24 cellular contexts compared by ENCODE assay signal in genomic region chr20:23526850-23527249, GRCh38. TPM values are rescaled to one million over a fixed set of nuclear protein-coding genes. Genes with fewer than 3 reads are reported as not detected.
DNase-seq lines count a peak whose midpoint lies in the region; ATAC-seq, FAIRE-seq and TF ChIP-seq lines count a peak whose summit lies in the region.
"Had no signal": no experiment of that assay in that cellular context is flagged by ENCODE, and none has a peak within 500 bp of the region (broad histone marks: within the 10 kb centered on the region; RNA-seq: fewer than 3 reads in every experiment).

No MANE protein-coding gene starts in this region.

- no peak for FAIRE-seq in GM12892 (lab: Jason Lieb, UNC)
- FAIRE-seq: A549, H54 had no signal

- WGBS in hepatocyte (ENCODE audit: low lambda C conversion rate, missing lambda C conversion rate): 100% methylated on average over 1 of the region's 1 CpG

- H4K20me1 ChIP-seq in MM.1S (ENCODE audit: insufficient read depth, low read length) (no peaks in the 10 kb centered on the region), hepatocyte (ENCODE audit: insufficient read depth, poor library complexity, severe bottlenecking) (no peaks in the 10 kb centered on the region)

- TF ChIP-seq CTCF in GM12864 (IDR thresholded peaks at IDR 0.05; ENCODE audit: low read depth, low read length, missing control alignments) (peak; percentile 5), MM.1S (IDR thresholded peaks at IDR 0.05; ENCODE audit: low read length) (peak; percentile 17; the same call in 1 of the 2 replicates), hepatocyte (IDR thresholded peaks at IDR 0.05; ENCODE audit: poor library complexity) (peak; percentile 8)

- H2AFZ ChIP-seq in MM.1S (ENCODE audit: low read length) (no peak overlapping the region), hepatocyte (no peak overlapping the region)
- H2AFZ ChIP-seq: GM23248 had no signal

- H3K27ac ChIP-seq in MM.1S (ENCODE audit: low read length) (no peak overlapping the region), hepatocyte (no peak overlapping the region)
- H3K27ac ChIP-seq: 22Rv1, A549, GM23248, HL-60, KMS-11 had no signal

- H3K9me3 ChIP-seq in MM.1S (replicated peaks; ENCODE audit: insufficient read depth, low read length) (no peaks in the 10 kb centered on the region), hepatocyte (ENCODE audit: low read depth) (no peaks in the 10 kb centered on the region)

- H3K27me3 ChIP-seq in MM.1S (replicated peaks; ENCODE audit: insufficient read depth, low read length) (no peaks in the 10 kb centered on the region), hepatocyte (no peaks in the 10 kb centered on the region)

- peaks cover 17% of the 10 kb centered on the region for H3K4me1 ChIP-seq in MM.1S (ENCODE audit: low read length)
- H3K4me1 ChIP-seq in hepatocyte (ENCODE audit: insufficient read depth): no peaks in the 10 kb centered on the region
- H3K4me1 ChIP-seq: A549 had no signal

- DNase-seq in GM12864 (ENCODE audit: low read depth) (no peak), MM.1S (peak; percentile 28), hepatocyte (ENCODE audit: low spot score) (no peak), GM12892 (ENCODE audit: insufficient read length) (no peak), NCI-H1436 (lab: John Stamatoyannopoulos, UW) (no peak)
- DNase-seq: AML-193; CD4-positive, alpha-beta memory T cell; DMS153; DMS79; GDM1; GM23248 had no signal

- H3K4me3 ChIP-seq in GM12864 (ENCODE audit: low read depth, low read length): no peak overlapping the region
- H3K4me3 ChIP-seq in MM.1S (ENCODE audit: low read length): no peak overlapping the region
- no peak overlapping the region for H3K4me3 ChIP-seq in hepatocyte
- H3K4me3 ChIP-seq: A549, GM23248 had no signal

- H3K79me2 ChIP-seq in MM.1S (ENCODE audit: low read length) (no peaks in the 10 kb centered on the region), hepatocyte (no peaks in the 10 kb centered on the region)

- H3K4me2 ChIP-seq in MM.1S (ENCODE audit: low read depth, low read length): no peak overlapping the region
- no peak overlapping the region for H3K4me2 ChIP-seq in hepatocyte
- H3K4me2 ChIP-seq: A549, KMS-11 had no signal

- no peak for TF ChIP-seq POLR2A in GM12892 (IDR thresholded peaks at IDR 0.05; ENCODE audit: low read depth, low read length)

- ATAC-seq in GM19395 (IDR thresholded peaks at IDR 0.05; ENCODE audit: unreplicated experiment): peak; percentile 58
- no peak for ATAC-seq in HG02623 (IDR thresholded peaks at IDR 0.05; ENCODE audit: unreplicated experiment)
- ATAC-seq in HG03175 (IDR thresholded peaks at IDR 0.05; ENCODE audit: unreplicated experiment): no peak
- ATAC-seq: A549, HCT116 had no signal

- H3K36me3 ChIP-seq in MM.1S (replicated peaks; ENCODE audit: insufficient read depth, low read length) (no peaks in the 10 kb centered on the region), hepatocyte (replicated peaks; ENCODE audit: insufficient read depth, low read depth) (no peaks in the 10 kb centered on the region)

- peaks cover 8% of the 10 kb centered on the region; the same call in 1 of the 2 replicates for H3F3A ChIP-seq in MM.1S (ENCODE audit: insufficient read depth, low read length)

- no peak overlapping the region for H3K9ac ChIP-seq in MM.1S (ENCODE audit: low read length)
- H3K9ac ChIP-seq: GM23248, KMS-11 had no signal

- no peaks in the 10 kb centered on the region for H3K9me2 ChIP-seq in MM.1S (replicated peaks; ENCODE audit: insufficient read depth, low read length)
- no peaks in the 10 kb centered on the region for H3K9me2 ChIP-seq in hepatocyte (replicated peaks; ENCODE audit: insufficient read depth)

RNA-seq across cellular contexts. Expression of gene CST8, which starts 35.9 kb away (rescaled TPM):
- not detected in 2 replicates for total RNA-seq in hepatocyte
- not detected in 2 replicates for polyA plus RNA-seq in hepatocyte
- polyA plus RNA-seq in GM12892 (2012; ENCODE audit: missing spikeins): not detected
- total RNA-seq: CD4-positive, alpha-beta memory T cell; Daoy; GM23248; HT1080 had no signal
- polyA plus RNA-seq: A549; BJ; CD14-positive monocyte; CD4-positive, alpha-beta memory T cell; GM23248 had no signal

RNA-seq across cellular contexts. Expression of gene CST9L, which starts 41.4 kb away (rescaled TPM):
- total RNA-seq in hepatocyte: not detected in 2 replicates
- polyA plus RNA-seq in hepatocyte: not detected in 2 replicates
- not detected for polyA plus RNA-seq in GM12892 (2012; ENCODE audit: missing spikeins)
- total RNA-seq: CD4-positive, alpha-beta memory T cell; Daoy; GM23248; HT1080 had no signal
- polyA plus RNA-seq: A549; BJ; CD14-positive monocyte; CD4-positive, alpha-beta memory T cell; GM23248 had no signal
